22 cellular contexts compared by ENCODE assay signal in the genomic region with DNA sequence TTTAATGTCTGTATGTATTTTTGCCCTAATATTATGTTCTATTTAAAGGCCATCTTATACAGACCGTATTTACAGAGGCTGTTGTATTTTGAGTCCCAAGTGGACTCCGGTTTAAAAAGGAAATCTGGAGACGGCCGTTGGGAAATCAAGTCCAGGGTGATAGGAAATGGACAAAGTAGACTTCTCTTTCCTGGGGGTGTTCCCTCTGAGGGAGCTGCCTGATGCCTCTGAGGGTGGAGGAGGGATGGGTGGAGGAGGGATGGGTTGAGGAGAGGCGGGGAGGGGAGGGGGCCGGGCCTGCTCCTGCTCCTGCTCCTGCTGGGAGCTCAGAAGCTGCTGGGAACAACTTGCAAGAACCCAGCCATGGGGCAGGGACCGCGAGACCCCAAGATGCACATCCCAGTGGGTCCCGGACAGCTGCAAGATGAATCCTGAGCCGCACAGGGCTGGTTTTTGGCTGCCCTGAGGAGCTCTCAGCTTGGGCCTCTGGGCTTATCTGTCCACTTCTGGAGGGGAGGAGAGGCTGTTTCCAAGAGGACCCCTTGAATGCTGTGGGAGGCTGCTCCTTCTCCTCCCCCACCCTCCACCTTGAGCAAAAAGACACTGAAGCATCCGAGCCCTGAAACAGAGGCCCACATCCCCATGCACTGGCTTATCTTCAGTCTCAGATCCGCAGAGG. TPM values are rescaled to one million over a fixed set of nuclear protein-coding genes. Genes with fewer than 3 reads are reported as not detected.
"Had no signal": no experiment of that assay in that cellular context is flagged by ENCODE, and none has a peak within 500 bp of the region (broad histone marks: within the 10 kb centered on the region; RNA-seq: fewer than 3 reads in every experiment).

No MANE protein-coding gene starts in this region.

- H3K27ac Mint-ChIP-seq: activated CD4-positive, alpha-beta T cell treated with anti-CD3 and anti-CD28 coated beads, Interleukin-2, amount 10 ng/mL, durations not matched to agents 24 days and 14 days; activated CD8-positive, alpha-beta memory T cell treated with anti-CD3 and anti-CD28 coated beads, Interleukin-2, amount 10 ng/mL, durations not matched to agents 7 days and 5 days; activated naive CD4-positive, alpha-beta T cell treated with anti-CD3 and anti-CD28 coated beads, Interleukin-2, amount 50 U/mL, for 72 hours; activated naive CD8-positive, alpha-beta T cell treated with anti-CD3 and anti-CD28 coated beads, Interleukin-2, amount 50 U/mL, for 24 hours; activated T-cell treated with anti-CD3 and anti-CD28 coated beads, Interleukin-2, amount 50 U/mL, for 24 hours; activated T-helper 1 cell treated with anti-CD3 and anti-CD28 coated beads, Interleukin-12 subunit alpha, Interleukin-12 subunit beta, Interleukin-2, Interleukin-4 antibody, amounts not matched to agents 30 ng/mL and 10 ng/mL and 1 ng/mL, durations not matched to agents 14 hours and 24 hours and 36 hours; T-helper 1 cell treated with Interleukin-12 subunit alpha and Interleukin-12 subunit beta and Interleukin-4 antibody, amounts not matched to agents 30 μg/mL and 1 μg/mL, for 36 hours had no signal

- DNase-seq: activated CD4-positive, alpha-beta T cell treated with anti-CD3 and anti-CD28 coated beads for 1 hour; activated CD4-positive, alpha-beta T cell treated with anti-CD3 and anti-CD28 coated beads, Interleukin-2, amount 10 ng/mL, durations not matched to agents 24 days and 14 days; activated CD4-positive, alpha-beta T cell treated with anti-CD3 and anti-CD28 coated beads, Interleukin-2, amount 50 U/mL, for 48 hours; activated CD8-positive, alpha-beta memory T cell treated with anti-CD3 and anti-CD28 coated beads, Interleukin-2, amount 10 ng/mL, durations not matched to agents 7 days and 5 days; activated effector memory CD4-positive, alpha-beta T cell treated with Interleukin-2 at 50 U/mL for 16 hours; activated naive CD4-positive, alpha-beta T cell treated with Interleukin-2 at 50 U/mL for 16 hours; activated naive CD8-positive, alpha-beta T cell treated with anti-CD3 and anti-CD28 coated beads, Interleukin-2, amount 50 U/mL, for 24 hours; activated T-cell treated with anti-CD3 and anti-CD28 coated beads, Interleukin-2, amount 50 U/mL, for 24 hours; brain microvascular endothelial cell; NCI-H1436; NCI-H1694 treated with DMSO at 0.1 percent for 48 hours; NCI-H2081; NCI-H524; Peyer's patch; SHP77 had no signal

- H3K4me1 ChIP-seq: Peyer's patch, SJSA1 had no signal

- H3K4me3 ChIP-seq: cardiac muscle cell, MG63, Peyer's patch, SJSA1 had no signal

- H3K27me3 Mint-ChIP-seq: activated CD4-positive, alpha-beta T cell treated with anti-CD3 and anti-CD28 coated beads, Interleukin-2, amount 10 ng/mL, durations not matched to agents 24 days and 14 days had no signal

- H3K9me3 Mint-ChIP-seq: activated CD4-positive, alpha-beta T cell treated with anti-CD3 and anti-CD28 coated beads, Interleukin-2, amount 10 ng/mL, durations not matched to agents 24 days and 14 days; activated naive CD4-positive, alpha-beta T cell treated with anti-CD3 and anti-CD28 coated beads, Interleukin-2, amount 50 U/mL, for 72 hours; activated naive CD8-positive, alpha-beta T cell treated with anti-CD3 and anti-CD28 coated beads, Interleukin-2, amount 50 U/mL, for 24 hours; activated T-cell treated with anti-CD3 and anti-CD28 coated beads, Interleukin-2, amount 50 U/mL, for 24 hours; activated T-helper 1 cell treated with anti-CD3 and anti-CD28 coated beads, Interleukin-12 subunit alpha, Interleukin-12 subunit beta, Interleukin-2, Interleukin-4 antibody, amounts not matched to agents 30 ng/mL and 10 ng/mL and 1 ng/mL, durations not matched to agents 14 hours and 24 hours and 36 hours; T-helper 1 cell treated with Interleukin-12 subunit alpha and Interleukin-12 subunit beta and Interleukin-4 antibody, amounts not matched to agents 30 μg/mL and 1 μg/mL, for 36 hours had no signal

- ATAC-seq: activated CD8-positive, alpha-beta memory T cell treated with anti-CD3 and anti-CD28 coated beads, Interleukin-2, amount 10 ng/mL, durations not matched to agents 7 days and 5 days; activated naive CD4-positive, alpha-beta T cell treated with anti-CD3 and anti-CD28 coated beads, Interleukin-2, amount 50 U/mL, for 72 hours; activated naive CD8-positive, alpha-beta T cell treated with anti-CD3 and anti-CD28 coated beads, Interleukin-2, amount 50 U/mL, for 24 hours had no signal

- H3K27ac ChIP-seq: brain microvascular endothelial cell, cardiac muscle cell, Peyer's patch, RWPE1, SJSA1 had no signal

- H3K36me3 ChIP-seq: brain microvascular endothelial cell, cardiac muscle cell, MG63, Peyer's patch, SJSA1 had no signal

- H3K9me3 ChIP-seq: MG63, Peyer's patch, SJSA1 had no signal

- H3K36me3 Mint-ChIP-seq: activated CD8-positive, alpha-beta memory T cell treated with anti-CD3 and anti-CD28 coated beads, Interleukin-2, amount 10 ng/mL, durations not matched to agents 7 days and 5 days; activated naive CD4-positive, alpha-beta T cell treated with anti-CD3 and anti-CD28 coated beads, Interleukin-2, amount 50 U/mL, for 72 hours had no signal

- H3K4me3 Mint-ChIP-seq: activated CD4-positive, alpha-beta T cell treated with anti-CD3 and anti-CD28 coated beads, Interleukin-2, amount 10 ng/mL, durations not matched to agents 24 days and 14 days; activated CD8-positive, alpha-beta memory T cell treated with anti-CD3 and anti-CD28 coated beads, Interleukin-2, amount 10 ng/mL, durations not matched to agents 7 days and 5 days; activated naive CD8-positive, alpha-beta T cell treated with anti-CD3 and anti-CD28 coated beads, Interleukin-2, amount 50 U/mL, for 24 hours; activated T-cell treated with anti-CD3 and anti-CD28 coated beads, Interleukin-2, amount 50 U/mL, for 24 hours; activated T-helper 1 cell treated with anti-CD3 and anti-CD28 coated beads, Interleukin-12 subunit alpha, Interleukin-12 subunit beta, Interleukin-2, Interleukin-4 antibody, amounts not matched to agents 30 ng/mL and 10 ng/mL and 1 ng/mL, durations not matched to agents 14 hours and 24 hours and 36 hours; T-helper 1 cell treated with Interleukin-12 subunit alpha and Interleukin-12 subunit beta and Interleukin-4 antibody, amounts not matched to agents 30 μg/mL and 1 μg/mL, for 36 hours had no signal

- H3K27me3 ChIP-seq: cardiac muscle cell, MG63, Peyer's patch had no signal

- H3K4me1 Mint-ChIP-seq: activated CD4-positive, alpha-beta T cell treated with anti-CD3 and anti-CD28 coated beads, Interleukin-2, amount 10 ng/mL, durations not matched to agents 24 days and 14 days; activated CD8-positive, alpha-beta memory T cell treated with anti-CD3 and anti-CD28 coated beads, Interleukin-2, amount 10 ng/mL, durations not matched to agents 7 days and 5 days; activated naive CD8-positive, alpha-beta T cell treated with anti-CD3 and anti-CD28 coated beads, Interleukin-2, amount 50 U/mL, for 24 hours had no signal

RNA-seq across cellular contexts. Expression of gene ACTL8, which starts 12.0 kb away (rescaled TPM):
- total RNA-seq: activated CD4-positive, alpha-beta T cell treated with anti-CD3 and anti-CD28 coated beads, Interleukin-2, amount 10 ng/mL, durations not matched to agents 24 days and 14 days; activated CD8-positive, alpha-beta memory T cell treated with anti-CD3 and anti-CD28 coated beads, Interleukin-2, amount 10 ng/mL, durations not matched to agents 7 days and 5 days; activated T-helper 1 cell treated with anti-CD3 and anti-CD28 coated beads, Interleukin-12 subunit alpha, Interleukin-12 subunit beta, Interleukin-2, Interleukin-4 antibody, amounts not matched to agents 30 ng/mL and 10 ng/mL and 1 ng/mL, durations not matched to agents 14 hours and 24 hours and 36 hours; cardiac muscle cell; Peyer's patch; SJSA1 had no signal
